ENCODE assay signal across 1 cellular context in the genomic region with DNA sequence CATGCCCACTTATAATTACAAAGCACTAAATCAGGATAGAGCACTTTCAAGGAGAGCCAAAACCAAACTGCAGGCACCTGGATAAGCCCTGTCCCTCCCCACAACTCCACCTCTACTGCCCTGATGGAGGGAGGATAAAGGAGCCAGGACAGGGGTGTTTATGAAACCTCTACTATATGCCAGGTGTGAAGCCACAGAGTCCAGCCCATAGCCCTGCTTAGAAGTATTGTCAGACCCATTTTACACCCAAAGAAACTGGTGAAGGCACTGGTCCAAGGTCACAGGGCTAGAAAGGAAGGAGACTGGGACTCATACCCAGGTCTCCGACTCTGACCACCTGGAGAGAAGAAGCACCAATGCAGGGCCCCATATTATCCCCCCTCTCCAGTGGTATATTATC.
A peak's percentile ranks its signal among the peaks of the same experiment; 100 is the strongest.
TF ChIP-seq lines count a peak whose summit lies in the region.

No MANE protein-coding gene starts in this region.

TF ChIP-seq in GM12878, 131 proteins besides CTCF, POLR2A, EP300 and RAD21:
- TF ChIP-seq ZNF207 (IDR thresholded peaks at IDR 0.05; ENCODE audit: borderline replicate concordance) (no peak), DPF2 (IDR thresholded peaks at IDR 0.05) (0 out of 2 replicates have a peak, but pooled peaks have one; percentile 20)
